In the genomic region with DNA sequence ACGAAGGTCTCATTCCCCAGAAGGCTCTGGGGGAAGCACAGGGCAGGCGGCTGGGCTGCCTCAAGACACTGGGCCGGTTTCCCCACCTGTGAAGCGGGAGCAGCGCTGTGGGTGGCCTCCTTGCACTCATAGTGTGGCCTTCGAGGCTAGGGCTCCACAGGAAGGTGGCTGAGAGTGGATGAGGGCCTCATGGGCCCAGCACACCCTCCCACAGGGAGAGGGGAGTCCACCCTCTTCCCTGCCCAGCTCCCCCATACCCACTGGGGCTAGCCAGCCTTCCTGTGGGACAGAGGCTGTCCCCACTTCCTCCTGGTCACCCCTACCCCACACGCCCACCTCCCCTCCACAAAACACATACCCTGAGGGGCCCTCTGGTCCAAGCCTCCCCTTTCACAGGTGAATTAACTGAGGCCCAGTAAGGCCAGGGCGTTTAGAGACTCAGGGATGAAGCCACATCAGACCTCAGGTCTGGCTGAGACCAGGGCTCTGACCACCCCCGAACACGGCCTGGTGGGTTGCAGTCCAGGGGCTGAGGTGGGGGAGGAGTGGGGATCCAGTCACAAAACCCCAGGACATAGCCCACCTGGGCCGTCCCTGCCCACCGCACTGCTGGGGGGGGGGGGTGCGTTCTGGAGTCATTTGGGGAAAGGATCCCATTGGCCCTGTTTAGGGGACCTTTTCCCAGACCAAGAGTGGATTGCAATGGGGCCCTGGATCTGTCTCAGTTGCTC, we compare ENCODE assay signal across 1 cellular context.
TF ChIP-seq lines count a peak whose summit lies in the region.

No MANE protein-coding gene starts in this region.

TF ChIP-seq in IMR-90, 13 proteins besides CTCF, POLR2A, EP300 and RAD21:
- TF ChIP-seq MAFK (IDR thresholded peaks at IDR 0.05; ENCODE audit: low read depth, low read length) (no peak), MAZ (IDR thresholded peaks at IDR 0.05; ENCODE audit: borderline replicate concordance, low read depth, low read length) (no peak), SMC3 (IDR thresholded peaks at IDR 0.05; ENCODE audit: low read depth, low read length) (no peak), CEBPB (IDR thresholded peaks at IDR 0.05; ENCODE audit: low read depth, low read length) (no peak)
- TF ChIP-seq, protein P1, sequence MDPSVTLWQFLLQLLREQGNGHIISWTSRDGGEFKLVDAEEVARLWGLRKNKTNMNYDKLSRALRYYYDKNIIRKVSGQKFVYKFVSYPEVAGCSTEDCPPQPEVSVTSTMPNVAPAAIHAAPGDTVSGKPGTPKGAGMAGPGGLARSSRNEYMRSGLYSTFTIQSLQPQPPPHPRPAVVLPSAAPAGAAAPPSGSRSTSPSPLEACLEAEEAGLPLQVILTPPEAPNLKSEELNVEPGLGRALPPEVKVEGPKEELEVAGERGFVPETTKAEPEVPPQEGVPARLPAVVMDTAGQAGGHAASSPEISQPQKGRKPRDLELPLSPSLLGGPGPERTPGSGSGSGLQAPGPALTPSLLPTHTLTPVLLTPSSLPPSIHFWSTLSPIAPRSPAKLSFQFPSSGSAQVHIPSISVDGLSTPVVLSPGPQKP (IDR thresholded peaks at IDR 0.05; ENCODE audit: borderline replicate concordance, low read depth, low read length), result no peak
